In genomic region chr12:39777465-39777864, GRCh38 we compare ENCODE assay signal across 24 cellular contexts.
"Had no signal": no experiment of that assay in that cellular context is flagged by ENCODE, and none has a peak within 500 bp of the region (broad histone marks: within the 10 kb centered on the region; RNA-seq: fewer than 3 reads in every experiment).

No MANE protein-coding gene starts in this region.

- H3K9me3 Mint-ChIP-seq: effector memory CD8-positive, alpha-beta T cell; natural killer cell; stimulated activated naive CD8-positive, alpha-beta T cell treated with anti-CD3 and anti-CD28 coated beads, Interleukin-15, Interleukin-2, amounts not matched to agents 100 ng/mL and 50 ng/mL, for 24 hours had no signal

- DNase-seq: cortex of kidney; effector memory CD8-positive, alpha-beta T cell; erythroblast; esophagus squamous epithelium; foreskin melanocyte; glutamatergic neuron; heart right ventricle; hippocampal formation; left ventricle myocardium superior; lower lobe of right lung; natural killer cell; stimulated activated CD4-positive, alpha-beta T cell treated with anti-CD3 and anti-CD28 coated beads, Interleukin-15, amount 100 ng/mL, for 24 hours; stimulated activated CD4-positive, alpha-beta T cell treated with anti-CD3 and anti-CD28 coated beads, Interleukin-2, amount 100 ng/mL, for 48 hours; stimulated activated naive B cell treated with anti-CD40 and anti-IgM and Interleukin-4, amounts not matched to agents 10 μg/mL and 1 μg/mL and 100 μg/mL, for 72 hours; uterus had no signal

- H3K27me3 Mint-ChIP-seq: effector memory CD8-positive, alpha-beta T cell; stimulated activated naive B cell treated with anti-CD40 and anti-IgM and Interleukin-4, amounts not matched to agents 10 μg/mL and 1 μg/mL and 100 μg/mL, for 72 hours; stimulated activated naive CD8-positive, alpha-beta T cell treated with anti-CD3 and anti-CD28 coated beads, Interleukin-15, Interleukin-2, amounts not matched to agents 100 ng/mL and 50 ng/mL, for 24 hours had no signal

- H3K36me3 Mint-ChIP-seq: natural killer cell had no signal

- H3K4me3 Mint-ChIP-seq: effector memory CD8-positive, alpha-beta T cell; natural killer cell; neural crest cell; stimulated activated naive B cell treated with anti-CD40 and anti-IgM and Interleukin-4, amounts not matched to agents 10 μg/mL and 1 μg/mL and 100 μg/mL, for 72 hours; stimulated activated naive CD8-positive, alpha-beta T cell treated with anti-CD3 and anti-CD28 coated beads, Interleukin-15, Interleukin-2, amounts not matched to agents 100 ng/mL and 50 ng/mL, for 24 hours had no signal

- H3K4me1 Mint-ChIP-seq: natural killer cell; neural crest cell; stimulated activated naive B cell treated with anti-CD40 and anti-IgM and Interleukin-4, amounts not matched to agents 10 μg/mL and 1 μg/mL and 100 μg/mL, for 72 hours had no signal

- H3K4me3 ChIP-seq: esophagus squamous epithelium, heart right ventricle, lower lobe of right lung, psoas muscle, skin epidermis, thoracic aorta, tibial nerve, upper lobe of left lung, uterus had no signal

- ATAC-seq: effector memory CD8-positive, alpha-beta T cell; heart right ventricle; left colon; left ventricle myocardium superior; lower lobe of right lung; natural killer cell; psoas muscle; right cardiac atrium; stimulated activated naive B cell treated with anti-CD40 and anti-IgM and Interleukin-4, amounts not matched to agents 10 μg/mL and 1 μg/mL and 100 μg/mL, for 72 hours had no signal

- H3K27ac Mint-ChIP-seq: effector memory CD8-positive, alpha-beta T cell; natural killer cell; stimulated activated naive B cell treated with anti-CD40 and anti-IgM and Interleukin-4, amounts not matched to agents 10 μg/mL and 1 μg/mL and 100 μg/mL, for 72 hours; stimulated activated naive CD8-positive, alpha-beta T cell treated with anti-CD3 and anti-CD28 coated beads, Interleukin-15, Interleukin-2, amounts not matched to agents 100 ng/mL and 50 ng/mL, for 24 hours had no signal
